In the genomic region with DNA sequence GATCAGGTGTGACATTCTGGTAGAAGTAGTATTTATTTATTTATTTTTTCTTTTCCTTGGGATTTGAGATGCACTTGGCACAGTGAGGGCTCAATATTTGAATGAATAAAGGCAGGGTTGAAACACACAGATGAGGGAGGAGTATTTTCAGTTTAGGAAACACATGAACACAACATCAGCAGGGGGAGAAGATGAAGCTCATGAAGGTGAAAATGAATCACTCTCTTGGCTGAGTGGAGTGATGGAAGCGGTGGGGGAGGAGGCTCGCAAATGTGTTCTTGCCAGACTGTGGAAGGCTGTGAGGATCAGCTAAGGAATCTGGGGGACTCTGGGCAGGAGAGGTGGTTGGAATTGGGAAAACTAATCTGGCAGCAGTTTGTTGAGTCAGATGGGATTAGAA, we compare ENCODE assay signal across 9 cellular contexts.
A peak's percentile ranks its signal among the peaks of the same experiment; 100 is the strongest.
DNase-seq lines count a peak whose midpoint lies in the region; ATAC-seq, FAIRE-seq and TF ChIP-seq lines count a peak whose summit lies in the region.
"Had no signal": no experiment of that assay in that cellular context is flagged by ENCODE, and none has a peak within 500 bp of the region (broad histone marks: within the 10 kb centered on the region; RNA-seq: fewer than 3 reads in every experiment).

No MANE protein-coding gene starts in this region.

- no peaks in the 10 kb centered on the region for H3K36me3 ChIP-seq in brain microvascular endothelial cell (replicated peaks)

- no peaks in the 10 kb centered on the region for H3K9me3 Mint-ChIP-seq in T-helper 2 cell treated with Interferon-gamma antibody and Interleukin-4, amounts not matched to agents 5 μg/mL and 100 μg/mL, for 36 hours

- H3K4me1 Mint-ChIP-seq in T-helper 2 cell treated with Interferon-gamma antibody and Interleukin-4, amounts not matched to agents 5 μg/mL and 100 μg/mL, for 36 hours (ENCODE audit: low read depth): peaks cover 35% of the 10 kb centered on the region

- H3K4me3 Mint-ChIP-seq in T-helper 2 cell treated with Interferon-gamma antibody and Interleukin-4, amounts not matched to agents 5 μg/mL and 100 μg/mL, for 36 hours: no peak overlapping the region

- no peak for FAIRE-seq in D721Med (lab: Jason Lieb, UNC)

- no peaks in the 10 kb centered on the region for H3K27me3 ChIP-seq in brain microvascular endothelial cell (replicated peaks)

- in situ Hi-C loops in brain microvascular endothelial cell (cut with HindIII; ENCODE audit: low pct_ligation_motif_present, low sequenced_read_pairs): no loop called here

- no peaks in the 10 kb centered on the region for H3K36me3 Mint-ChIP-seq in T-helper 2 cell treated with Interferon-gamma antibody and Interleukin-4, amounts not matched to agents 5 μg/mL and 100 μg/mL, for 36 hours (ENCODE audit: low read depth)

- peak overlapping the region; percentile 29 for H3K27ac Mint-ChIP-seq in T-helper 2 cell treated with Interferon-gamma antibody and Interleukin-4, amounts not matched to agents 5 μg/mL and 100 μg/mL, for 36 hours

- H3K27me3 Mint-ChIP-seq in T-helper 2 cell treated with Interferon-gamma antibody and Interleukin-4, amounts not matched to agents 5 μg/mL and 100 μg/mL, for 36 hours (ENCODE audit: low read depth): no peaks in the 10 kb centered on the region

- H3K4me3 ChIP-seq in brain microvascular endothelial cell (ENCODE audit: low read depth, low read length): no peak overlapping the region

- no peak for TF ChIP-seq CTCF in brain microvascular endothelial cell (IDR thresholded peaks at IDR 0.05; ENCODE audit: low read depth, low read length, missing control alignments)
- TF ChIP-seq CTCF in D721Med (IDR thresholded peaks at IDR 0.05; ENCODE audit: insufficient read depth, missing control alignments): no peak

- no peak overlapping the region for H3K27ac ChIP-seq in brain microvascular endothelial cell

- no peak for ATAC-seq in HG02938 (IDR thresholded peaks at IDR 0.05; ENCODE audit: unreplicated experiment)

- DNase-seq in T-helper 2 cell treated with Interferon-gamma antibody and Interleukin-4, amounts not matched to agents 5 μg/mL and 100 μg/mL, for 36 hours (ENCODE audit: low spot score): no peak
- no peak for DNase-seq in T-helper 2 cell
- DNase-seq in brain microvascular endothelial cell: peak; percentile 53
- DNase-seq in kidney tubule cell (ENCODE audit: low spot score): peak; percentile 54
- peak; percentile 29 for DNase-seq in stromal cell of bone marrow (ENCODE audit: low read depth)
- DNase-seq in DMS153 treated with DMSO at 0.1 percent for 48 hours (lab: John Stamatoyannopoulos, UW; ENCODE audit: unreplicated experiment): no peak
- DNase-seq in D721Med (ENCODE audit: insufficient read length, low spot score): no peak
- DNase-seq: stimulated activated CD4-positive, alpha-beta T cell treated with anti-CD3 and anti-CD28 coated beads, Interleukin-4, amount 100 ng/mL, for 4 hours had no signal

Comparison
In these comparisons a context has a peak if more than half of its experiments do, and no peak if none do; other contexts are left out.
1. DNase-seq: peak in brain microvascular endothelial cell (single experiment), kidney tubule cell (single experiment) and stromal cell of bone marrow (single experiment); none in T-helper 2 cell treated with Interferon-gamma antibody and Interleukin-4, amounts not matched to agents 5 μg/mL and 100 μg/mL, for 36 hours (single experiment), T-helper 2 cell (0 of 5), DMS153 treated with DMSO at 0.1 percent for 48 hours (single experiment) and D721Med (single experiment).